ENCODE assay signal across 13 cellular contexts in the genomic region with DNA sequence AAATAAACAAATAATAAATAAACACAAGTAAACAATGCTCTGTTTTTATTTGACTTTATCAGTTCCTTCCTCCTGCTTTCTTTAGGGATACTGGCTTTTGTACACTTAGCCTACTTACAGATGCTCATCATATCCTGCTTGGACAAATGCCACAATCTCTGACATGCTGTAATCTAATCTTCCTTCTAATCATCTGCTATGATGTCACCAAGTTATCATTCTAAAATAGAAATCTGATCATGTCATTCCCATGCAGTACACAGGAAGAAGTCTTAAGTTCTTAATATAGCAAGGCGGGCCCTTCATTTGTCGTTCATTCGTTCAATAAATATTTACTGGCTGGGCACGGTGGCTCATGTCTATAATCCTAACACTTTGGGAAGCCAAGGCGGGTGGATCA. TPM values are rescaled to one million over a fixed set of nuclear protein-coding genes. Genes with fewer than 3 reads are reported as not detected.
DNase-seq lines count a peak whose midpoint lies in the region; ATAC-seq, FAIRE-seq and TF ChIP-seq lines count a peak whose summit lies in the region.
"Had no signal": no experiment of that assay in that cellular context is flagged by ENCODE, and none has a peak within 500 bp of the region (broad histone marks: within the 10 kb centered on the region; RNA-seq: fewer than 3 reads in every experiment).

No MANE protein-coding gene starts in this region.

- no peak for FAIRE-seq in D721Med (lab: Jason Lieb, UNC)

- H3K9me3 ChIP-seq in AG04450 (ENCODE audit: control insufficient read depth, insufficient read depth, low read length), result no peaks in the 10 kb centered on the region
- H3K9me3 ChIP-seq in SJCRH30 (replicated peaks), result no peaks in the 10 kb centered on the region
- H3K9me3 ChIP-seq: BLaER1, Peyer's patch had no signal

- no peak for ATAC-seq in GM18867 (IDR thresholded peaks at IDR 0.05; ENCODE audit: unreplicated experiment)
- ATAC-seq: stimulated activated naive CD8-positive, alpha-beta T cell treated with anti-CD3 and anti-CD28 coated beads, Interleukin-15, amount 100 ng/mL, for 72 hours had no signal

- H3K27me3 ChIP-seq in AG04450 (ENCODE audit: control insufficient read depth, insufficient read depth, low read length), result no peaks in the 10 kb centered on the region
- H3K27me3 ChIP-seq in SJCRH30, result no peaks in the 10 kb centered on the region
- H3K27me3 ChIP-seq: BLaER1, Peyer's patch had no signal

- TF ChIP-seq CTCF in AG04450 (IDR thresholded peaks at IDR 0.05; ENCODE audit: low read depth, low read length) (no peak), fibroblast of villous mesenchyme (IDR thresholded peaks at IDR 0.05; ENCODE audit: insufficient read depth, low read depth, low read length) (no peak), D721Med (IDR thresholded peaks at IDR 0.05; ENCODE audit: insufficient read depth, missing control alignments) (no peak)

- H3K27ac ChIP-seq in AG04450 (ENCODE audit: low read depth, low read length), result no peak overlapping the region
- H3K27ac ChIP-seq in SJCRH30, result no peak overlapping the region
- H3K27ac ChIP-seq: BLaER1, HL-60, Peyer's patch had no signal

- POLR2A ChIA-PET in AG04450 (lab: Yijun Ruan, JAX), result interaction anchor here (1.2 kb wide), 1 partner anchor 9 kb away, joined by 5 read pairs; the partner anchor contains the start of gene UBB

- H3K4me3 ChIP-seq in AG04450 (ENCODE audit: low read depth, low read length) (no peak overlapping the region), SJCRH30 (no peak overlapping the region), fibroblast of villous mesenchyme (ENCODE audit: low read depth, low read length) (no peak overlapping the region)
- H3K4me3 ChIP-seq: BLaER1, Peyer's patch had no signal

- no peaks in the 10 kb centered on the region for H3K36me3 ChIP-seq in SJCRH30
- H3K36me3 ChIP-seq: BLaER1, Peyer's patch had no signal

- DNase-seq in AG04450 (ENCODE audit: low read depth, low spot score), result peak; percentile 80
- peak; percentile 20 for DNase-seq in HPDE6-E6E7 (ENCODE audit: extremely low spot score)
- DNase-seq in SJCRH30, result peak; percentile 40 to 78
- DNase-seq in fibroblast of villous mesenchyme (ENCODE audit: low read depth), result peak; percentile 77
- no peak for DNase-seq in glomerular visceral epithelial cell (ENCODE audit: extremely low spot score)
- no peak for DNase-seq in HUDEP-2 (lab: John Stamatoyannopoulos, UW; ENCODE audit: unreplicated experiment in 76 of 76)
- no peak for DNase-seq in D721Med (ENCODE audit: insufficient read length, low spot score)
- DNase-seq: NCI-H2081; Peyer's patch; stimulated activated naive CD8-positive, alpha-beta T cell treated with anti-CD3 and anti-CD28 coated beads, Interleukin-15, amount 100 ng/mL, for 72 hours had no signal

- no peaks in the 10 kb centered on the region for H3K4me1 ChIP-seq in SJCRH30
- H3K4me1 ChIP-seq: BLaER1 had no signal

- CTCF ChIA-PET in AG04450 (lab: Charles Lee), result interaction anchor here (4.5 kb wide), 1 partner anchor 8 kb away, joined by 26 read pairs; no protein-coding TSS in a partner anchor

RNA-seq across cellular contexts. Expression of gene UBB, which starts 9.1 kb away (rescaled TPM):
- polyA plus RNA-seq in AG04450 (2011; rRNA removed), result 1,944 and 3,172 TPM in 2 replicates
- 2,374 and 2,983 TPM in 2 replicates for polyA minus RNA-seq in AG04450 (2011; rRNA and poly(A)+ RNA removed)
- 2,921 and 3,511 TPM in 2 replicates for total RNA-seq in SJCRH30 (2014; rRNA removed; shearing (Covaris generic))
- 1,346 and 1,383 TPM in 2 replicates for total RNA-seq in fibroblast of villous mesenchyme

RNA-seq across cellular contexts. Expression of gene CENPV, which starts 18.5 kb away (rescaled TPM):
- 65.2 and 71.9 TPM in 2 replicates for polyA plus RNA-seq in AG04450 (2011; rRNA removed)
- 24.3 and 24.6 TPM in 2 replicates for polyA minus RNA-seq in AG04450 (2011; rRNA and poly(A)+ RNA removed)
- total RNA-seq in SJCRH30 (2014; rRNA removed; shearing (Covaris generic)), result 50.2 and 51.5 TPM in 2 replicates
- 20.3 and 33.8 TPM in 2 replicates for total RNA-seq in fibroblast of villous mesenchyme

RNA-seq across cellular contexts. Expression of gene TRPV2, which starts 43.6 kb away (rescaled TPM):
- 30.8 and 38.4 TPM in 2 replicates for polyA plus RNA-seq in AG04450 (2011; rRNA removed)
- 57.0 and 70.8 TPM in 2 replicates for polyA minus RNA-seq in AG04450 (2011; rRNA and poly(A)+ RNA removed)
- total RNA-seq in SJCRH30 (2014; rRNA removed; shearing (Covaris generic)), result 0.42 and 0.63 TPM in 2 replicates
- total RNA-seq in fibroblast of villous mesenchyme, result 53.5 and 106 TPM in 2 replicates

Comparison
In these comparisons a context has a peak if more than half of its experiments do, and no peak if none do; other contexts are left out.
1. DNase-seq: peak in AG04450 (single experiment), HPDE6-E6E7 (single experiment), SJCRH30 (2 of 2) and fibroblast of villous mesenchyme (single experiment); none in glomerular visceral epithelial cell (single experiment), HUDEP-2 (0 of 76) and D721Med (single experiment).
2. RNA of gene TRPV2, which starts 43.6 kb away (total RNA-seq): 53.5 to 106 TPM in fibroblast of villous mesenchyme; 0.42 to 0.63 TPM in SJCRH30; every median in the first group is over 10 times any median in the second.